Comparison of ENCODE assay signal across 14 cellular contexts in the genomic region with DNA sequence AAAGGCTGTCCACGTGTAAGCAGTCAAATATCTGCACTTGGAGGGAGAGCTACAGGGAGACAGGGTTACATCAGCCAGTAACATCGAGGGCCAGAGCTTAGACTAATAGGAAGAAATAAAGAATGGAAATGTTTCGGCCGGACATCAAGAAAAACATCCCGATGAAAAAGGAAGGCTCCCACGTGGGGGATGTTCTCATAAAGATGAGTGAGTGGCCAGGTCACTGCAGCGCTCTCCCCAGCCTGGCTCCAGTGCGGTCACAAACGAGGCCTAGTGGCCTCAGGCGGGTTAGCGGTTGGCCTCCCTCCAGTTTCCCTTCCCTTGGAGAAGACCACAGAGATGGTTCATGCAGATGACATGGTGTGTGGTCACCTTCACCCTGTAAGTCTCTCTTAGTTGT.
"Had no signal": no experiment of that assay in that cellular context is flagged by ENCODE, and none has a peak within 500 bp of the region (broad histone marks: within the 10 kb centered on the region; RNA-seq: fewer than 3 reads in every experiment).

No MANE protein-coding gene starts in this region.

- H3K4me3 Mint-ChIP-seq: activated naive CD8-positive, alpha-beta T cell treated with anti-CD3 and anti-CD28 coated beads, Interleukin-2, amount 10 ng/mL, durations not matched to agents 7 days and 5 days; dendritic cell treated with granulocyte-macrophage colony-stimulating factor and Interleukin-4, amounts not matched to agents 40 ng/mL and 50 ng/mL, for 4 days had no signal

- ATAC-seq: activated CD4-positive, CD25-positive, alpha-beta regulatory T cell treated with anti-CD3 and anti-CD28 coated beads, Interleukin-2, amount 50 U/mL, for 24 hours; gastrocnemius medialis; heart right ventricle; left lobe of liver; pancreas had no signal

- H3K4me1 Mint-ChIP-seq: activated naive CD8-positive, alpha-beta T cell treated with anti-CD3 and anti-CD28 coated beads, Interleukin-2, amount 10 ng/mL, durations not matched to agents 7 days and 5 days had no signal

- H3K36me3 Mint-ChIP-seq: activated naive CD8-positive, alpha-beta T cell treated with anti-CD3 and anti-CD28 coated beads, Interleukin-2, amount 10 ng/mL, durations not matched to agents 7 days and 5 days had no signal

- DNase-seq: activated CD4-positive, alpha-beta T cell treated with anti-CD3 and anti-CD28 coated beads, Interleukin-2, amount 50 U/mL, for 1 hour; activated CD8-positive, alpha-beta memory T cell treated with anti-CD3 and anti-CD28 coated beads for 24 hours; activated naive CD4-positive, alpha-beta T cell; activated naive CD8-positive, alpha-beta T cell treated with anti-CD3 and anti-CD28 coated beads, Interleukin-2, amount 10 ng/mL, durations not matched to agents 7 days and 5 days; effector memory CD4-positive, alpha-beta T cell; gastrocnemius medialis; heart right ventricle; midbrain; pancreas; stimulated activated CD4-positive, alpha-beta T cell treated with anti-CD3 and anti-CD28 coated beads, Interleukin-1b, Interleukin-23, amount 100 ng/mL, for 48 hours; T-helper 9 cell had no signal

- H3K27me3 Mint-ChIP-seq: activated naive CD8-positive, alpha-beta T cell treated with anti-CD3 and anti-CD28 coated beads, Interleukin-2, amount 10 ng/mL, durations not matched to agents 7 days and 5 days had no signal

- H3K27ac Mint-ChIP-seq: activated naive CD8-positive, alpha-beta T cell treated with anti-CD3 and anti-CD28 coated beads, Interleukin-2, amount 10 ng/mL, durations not matched to agents 7 days and 5 days; dendritic cell treated with granulocyte-macrophage colony-stimulating factor and Interleukin-4, amounts not matched to agents 40 ng/mL and 50 ng/mL, for 4 days had no signal

- H3K4me3 ChIP-seq: gastrocnemius medialis, heart right ventricle, pancreas had no signal

- H3K9me3 Mint-ChIP-seq: activated naive CD8-positive, alpha-beta T cell treated with anti-CD3 and anti-CD28 coated beads, Interleukin-2, amount 10 ng/mL, durations not matched to agents 7 days and 5 days; dendritic cell treated with granulocyte-macrophage colony-stimulating factor and Interleukin-4, amounts not matched to agents 40 ng/mL and 50 ng/mL, for 4 days had no signal
